In the genomic region with DNA sequence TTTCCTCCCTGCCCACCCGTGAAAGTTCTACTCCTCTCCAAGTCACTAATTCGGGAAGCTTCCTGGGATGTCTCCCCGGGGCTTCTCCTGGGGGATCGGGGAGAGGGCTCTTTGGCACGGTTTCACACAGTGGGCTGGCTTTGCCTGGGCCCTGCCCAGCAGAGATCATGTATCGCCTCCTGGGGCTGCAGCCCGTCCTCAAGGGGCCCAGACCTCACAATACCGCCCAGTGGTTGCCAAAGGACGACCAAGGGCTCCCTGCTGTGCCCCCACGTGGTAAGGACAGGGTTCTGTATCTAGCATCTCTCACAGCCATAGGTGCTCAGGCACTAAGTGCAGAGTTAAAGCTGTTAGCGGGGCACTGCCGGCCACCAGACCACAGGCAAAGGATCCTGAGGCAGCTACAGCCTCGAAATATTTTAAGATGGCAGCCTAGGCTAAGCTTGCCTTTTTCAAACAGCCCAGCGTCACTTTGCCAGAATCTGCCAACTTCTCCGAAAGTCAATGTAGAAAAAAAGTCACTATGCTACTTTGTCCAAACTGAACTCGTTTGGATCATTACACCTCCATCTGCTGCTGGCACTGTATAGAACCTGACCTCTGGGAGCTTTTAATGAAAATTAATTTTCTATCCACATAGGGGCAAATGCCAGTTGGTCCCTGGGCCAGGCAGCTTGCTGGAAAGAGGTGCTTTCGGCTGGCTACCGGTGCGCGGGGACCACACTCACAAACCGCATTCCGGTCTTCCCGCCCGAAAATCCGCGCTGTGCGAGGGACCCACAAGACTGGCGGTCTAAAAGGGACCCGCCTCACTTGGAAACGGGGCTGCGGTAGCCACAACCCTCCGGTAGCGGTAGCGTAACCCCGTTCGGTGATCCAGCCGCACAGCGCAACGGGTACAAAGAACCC, we compare ENCODE assay signal across 7 cellular contexts. TPM values are rescaled to one million over a fixed set of nuclear protein-coding genes. Genes with fewer than 3 reads are reported as not detected.
DNase-seq lines count a peak whose midpoint lies in the region; ATAC-seq and TF ChIP-seq lines count a peak whose summit lies in the region.

No MANE protein-coding gene starts in this region.

- no peak overlapping the region for H3K56ac ChIP-seq in IMR-90 (ENCODE audit: extremely low read depth, insufficient read depth, low read length)

- H2BK20ac ChIP-seq in IMR-90 (ENCODE audit: low read depth, low read length), result no peak overlapping the region

- peak overlapping the region; percentile 15; the same call in 1 of the 2 replicates for H3K23ac ChIP-seq in IMR-90 (ENCODE audit: low read depth, low read length)

- no peak for TF ChIP-seq POLR2A in IMR-90 (IDR thresholded peaks at IDR 0.05; ENCODE audit: low read depth, low read length)
- no peak for TF ChIP-seq POLR2A in heart left ventricle (IDR thresholded peaks at IDR 0.05)

- no peak overlapping the region for H4K91ac ChIP-seq in IMR-90 (ENCODE audit: insufficient read depth, low read depth, low read length)

- WGBS in IMR-90 (ENCODE audit: extremely low coverage in 2 of 2, insufficient read length in 1 of 2), 2 experiments, result 90% methylated on average over 17 of the region's 39 CpGs; no CpG with 5 or more reads in 1 of the 2 experiments
- WGBS in heart left ventricle, 4 donors, result 71 to 74% (median 73%) methylated on average over 38 to 39 of the region's 39 CpGs

- ATAC-seq in IMR-90 (ENCODE audit: low read depth) (no peak), heart left ventricle (peak; percentile 30 to 52 (median 42))

- peaks cover 50 to 82% of the 10 kb centered on the region in 2 experiments for H3K79me1 ChIP-seq in IMR-90 (ENCODE audit: low read depth in 1 of 2, low read length in 2 of 2)

- peaks cover 93% of the 10 kb centered on the region for H4K20me1 ChIP-seq in IMR-90 (ENCODE audit: insufficient read depth, low read length)

- H3K4me2 ChIP-seq in IMR-90 (ENCODE audit: low read depth, low read length) (no peak overlapping the region), skeletal muscle satellite cell (ENCODE audit: low read length) (peak overlapping the region; percentile 56)

- H3K27me3 ChIP-seq in IMR-90 (ENCODE audit: control insufficient read depth, insufficient read depth, low read length) (no peaks in the 10 kb centered on the region), heart left ventricle (no peaks in the 10 kb centered on the region), skeletal muscle satellite cell (ENCODE audit: control insufficient read depth, insufficient read depth, low read length) (no peaks in the 10 kb centered on the region)

- no peak overlapping the region; the same call in 1 of the 2 replicates for H3K18ac ChIP-seq in IMR-90 (ENCODE audit: low read depth, low read length)

- H3K36me3 ChIP-seq in IMR-90 (ENCODE audit: control insufficient read depth, insufficient read depth, low read length) (peaks cover 14% of the 10 kb centered on the region; the same call in 1 of the 2 replicates), heart left ventricle (peaks cover 0 to 47% (median 23%) of the 10 kb centered on the region in 9 donors), skeletal muscle satellite cell (ENCODE audit: insufficient read depth, low read length) (peaks cover 46% of the 10 kb centered on the region)

- H2AK9ac ChIP-seq in IMR-90 (replicated peaks; ENCODE audit: low read depth, low read length, poor library complexity), result no peak overlapping the region

- no peak overlapping the region for H3K4ac ChIP-seq in IMR-90 (ENCODE audit: low read depth, low read length)

- H2AFZ ChIP-seq in IMR-90 (replicated peaks; ENCODE audit: low read length, poor library complexity), result no peak overlapping the region

- H3K4me3 ChIP-seq in IMR-90 (ENCODE audit: insufficient read depth, low read depth, low read length) (no peak overlapping the region), heart left ventricle (peak overlapping the region in 1 of 12 donors; percentile 7), skeletal muscle satellite cell (ENCODE audit: low read length) (no peak overlapping the region)

- DNase-seq in IMR-90 (no peak), NCI-H82 treated with DMSO at 0.1 percent for 48 hours (lab: John Stamatoyannopoulos, UW; ENCODE audit: unreplicated experiment) (peak; percentile 57), heart left ventricle (peak in 1 of 5 donors; percentile 35), ureter (ENCODE audit: low spot score) (no peak), Ammon's horn (ENCODE audit: low spot score) (no peak)
- no peak for DNase-seq in NK-92 treated with Interleukin-12 subunit alpha and Interleukin-12 subunit beta, amount 100 ng/mL, for 24 hours (lab: John Stamatoyannopoulos, UW)

- no peak overlapping the region for H2BK5ac ChIP-seq in IMR-90 (ENCODE audit: low read depth, low read length, poor library complexity, severe bottlenecking)

- dilution Hi-C loops in IMR-90 (cut with HindIII; ENCODE audit: low sequenced_read_pairs, unreplicated experiment), result no loop called here

- H4K8ac ChIP-seq in IMR-90 (ENCODE audit: low read depth in 2 of 2, low read length in 2 of 2), result no peak overlapping the region

- TF ChIP-seq CTCF in IMR-90 (conservative IDR thresholded peaks at IDR 0.05; ENCODE audit: low read depth, low read length) (no peak), heart left ventricle (IDR thresholded peaks at IDR 0.05) (no peak)

- no peaks in the 10 kb centered on the region for H3K9me3 ChIP-seq in IMR-90 (ENCODE audit: control insufficient read depth, insufficient read depth, low read length)
- no peaks in the 10 kb centered on the region for H3K9me3 ChIP-seq in heart left ventricle
- H3K9me3 ChIP-seq in skeletal muscle satellite cell (replicated peaks; ENCODE audit: low read length), result no peaks in the 10 kb centered on the region

- no peak overlapping the region for H3K9ac ChIP-seq in IMR-90 (ENCODE audit: low read depth, low read length)
- H3K9ac ChIP-seq in skeletal muscle satellite cell (ENCODE audit: low read depth, low read length), result no peak overlapping the region

- no TSS peak for BruUV-seq in IMR-90 (replicated peaks; lab: Mats Ljungman, UMichigan)

- peaks cover 37% of the 10 kb centered on the region for H3K9me1 ChIP-seq in IMR-90 (ENCODE audit: insufficient read depth, low read length)

- no peak overlapping the region; the same call in 1 of the 2 replicates for H3K27ac ChIP-seq in IMR-90 (ENCODE audit: insufficient read depth, low read length)
- H3K27ac ChIP-seq in heart left ventricle, result peak overlapping the region in 11 of 12 donors; percentile 6 to 82 (median 61)

- no peak overlapping the region for H4K5ac ChIP-seq in IMR-90 (ENCODE audit: low read depth, low read length)

- no peak overlapping the region for H3K14ac ChIP-seq in IMR-90 (replicated peaks; ENCODE audit: low read depth, low read length)

- H2BK120ac ChIP-seq in IMR-90 (ENCODE audit: low read depth, low read length), result no peak overlapping the region

- no peak for TF ChIP-seq RAD21 in IMR-90 (IDR thresholded peaks at IDR 0.05; ENCODE audit: low read length)

- in situ Hi-C loops in IMR-90 (cut with MboI; ENCODE audit: low sequenced_read_pairs), result no loop called here

- no peak overlapping the region for H2AK5ac ChIP-seq in IMR-90 (ENCODE audit: low read depth, low read length)

- H2BK15ac ChIP-seq in IMR-90 (ENCODE audit: low read depth, low read length), result no peak overlapping the region

- H3K4me1 ChIP-seq in IMR-90 (ENCODE audit: control insufficient read depth, insufficient read depth, low read length) (peaks cover 31% of the 10 kb centered on the region), heart left ventricle (peaks cover 0 to 94% (median 59%) of the 10 kb centered on the region in 12 donors), skeletal muscle satellite cell (ENCODE audit: control insufficient read depth, insufficient read depth, low read length) (peaks cover 53% of the 10 kb centered on the region)

- CTCF ChIA-PET in IMR-90 (lab: Yijun Ruan, JAX), result interaction anchor here (0.7 kb wide), 1 partner anchor 32 kb away, joined by 3 read pairs; no protein-coding TSS in a partner anchor

- POLR2A ChIA-PET in IMR-90 (lab: Charles Lee; ENCODE audit: unreplicated experiment), result no interaction called here

- intact Hi-C loops in IMR-90 (cut with micrococcal nuclease), result no loop called here
- intact Hi-C loops in heart left ventricle (cut with DNase I), result loop anchor here in 1 of 10 donors (10.0 kb wide), 1 partner anchor 115 kb away; no protein-coding TSS in a partner anchor

TF ChIP-seq in IMR-90, 13 proteins besides CTCF, POLR2A, EP300 and RAD21 (continues in another document):
- TF ChIP-seq, protein P1, sequence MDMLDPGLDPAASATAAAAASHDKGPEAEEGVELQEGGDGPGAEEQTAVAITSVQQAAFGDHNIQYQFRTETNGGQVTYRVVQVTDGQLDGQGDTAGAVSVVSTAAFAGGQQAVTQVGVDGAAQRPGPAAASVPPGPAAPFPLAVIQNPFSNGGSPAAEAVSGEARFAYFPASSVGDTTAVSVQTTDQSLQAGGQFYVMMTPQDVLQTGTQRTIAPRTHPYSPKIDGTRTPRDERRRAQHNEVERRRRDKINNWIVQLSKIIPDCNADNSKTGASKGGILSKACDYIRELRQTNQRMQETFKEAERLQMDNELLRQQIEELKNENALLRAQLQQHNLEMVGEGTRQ (IDR thresholded peaks at IDR 0.05; ENCODE audit: low read depth, low read length), result no peak
- no peak for TF ChIP-seq RFX5 (IDR thresholded peaks at IDR 0.05; ENCODE audit: low read depth, low read length)

RNA-seq across cellular contexts. Expression of a gene that starts 1.3 kb away (rescaled TPM):
- total RNA-seq in IMR-90 (2012; rRNA removed) (2.0 and 2.8 TPM in 2 replicates), heart left ventricle (1 to 10 TPM in 1 of 9 donors, under 1 TPM in 3, not detected in 5; 0.24 to 4.6 (median 0.57) TPM), ureter (0.52 TPM)
- polyA plus RNA-seq in IMR-90 (2012; rRNA removed) (6.5 and 8.2 TPM in 2 replicates), heart left ventricle (1 to 10 TPM in 1 of 2 donors, under 1 TPM in 1; 0.23 to 1.1 TPM)
- 5.9 and 12.0 TPM in 2 replicates for polyA plus RNA-seq in IMR-90 (2012; cell fraction: cytosol; rRNA removed)
- 3.6 and 4.7 TPM in 2 replicates for polyA plus RNA-seq in IMR-90 (2012; cell fraction: nucleus; rRNA removed; ENCODE audit: low replicate concordance)
- total RNA-seq in skeletal muscle satellite cell (2012; rRNA removed), result under 0.01 TPM in 1 of 2 replicates, not detected in the other

RNA-seq across cellular contexts. Expression of a gene that starts 7.9 kb away (rescaled TPM):
- total RNA-seq in IMR-90 (2012; rRNA removed) (17.7 and 23.3 TPM in 2 replicates), heart left ventricle (10 to 100 TPM; 67.1 to 95.8 (median 81.7) TPM), ureter (178 TPM)
- polyA plus RNA-seq in IMR-90 (2012; rRNA removed) (65.6 and 67.3 TPM in 2 replicates), heart left ventricle (10 to 100 TPM; 66.7 to 99.5 TPM)
- 46.2 and 50.5 TPM in 2 replicates for polyA plus RNA-seq in IMR-90 (2012; cell fraction: cytosol; rRNA removed)
- 35.5 and 80.8 TPM in 2 replicates for polyA plus RNA-seq in IMR-90 (2012; cell fraction: nucleus; rRNA removed; ENCODE audit: low replicate concordance)
- total RNA-seq in skeletal muscle satellite cell (2012; rRNA removed), result 32.2 and 48.5 TPM in 2 replicates
